31 cellular contexts compared by ENCODE assay signal in the genomic region with DNA sequence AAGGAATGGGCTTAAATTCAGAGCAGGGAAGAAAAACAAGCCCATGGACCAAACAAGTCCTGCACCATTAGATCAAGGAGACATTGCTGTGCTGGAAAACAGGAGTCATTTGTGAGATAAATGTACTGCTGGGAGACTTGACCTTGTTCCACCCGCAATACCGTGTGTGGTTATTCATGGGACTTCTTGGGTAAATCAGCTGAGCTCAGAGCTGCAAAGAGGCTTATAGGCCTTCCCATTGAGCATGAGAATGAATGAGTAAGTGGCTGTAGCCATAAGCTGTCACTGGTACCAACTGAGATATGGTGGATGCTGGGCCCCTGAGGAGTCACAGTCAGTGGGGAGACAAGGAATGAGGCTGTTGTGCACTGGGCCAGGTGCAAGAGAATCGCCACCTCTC. TPM values are rescaled to one million over a fixed set of nuclear protein-coding genes. Genes with fewer than 3 reads are reported as not detected.
"Had no signal": no experiment of that assay in that cellular context is flagged by ENCODE, and none has a peak within 500 bp of the region (broad histone marks: within the 10 kb centered on the region; RNA-seq: fewer than 3 reads in every experiment).

No MANE protein-coding gene starts in this region.

- ATAC-seq: left colon; left lung; lower lobe of right lung; natural killer cell; psoas muscle; right cardiac atrium; sciatic nerve; stimulated activated naive B cell treated with anti-CD40 and anti-IgM and Interleukin-4, amounts not matched to agents 10 μg/mL and 1 μg/mL and 100 μg/mL, for 72 hours; upper lobe of right lung had no signal

- H3K27ac ChIP-seq: left lung, lower lobe of right lung, neural progenitor cell, neutrophil, parathyroid adenoma, psoas muscle, skin epidermis, suprapubic skin, thoracic aorta, tibial artery, upper lobe of right lung had no signal

- H3K36me3 Mint-ChIP-seq: immature natural killer cell; mesothelial cell of epicardium; naive B cell; natural killer cell; neural progenitor cell; stimulated activated naive B cell treated with anti-CD40 and anti-IgM and Interleukin-4, amounts not matched to agents 10 μg/mL and 1 μg/mL and 100 μg/mL, for 72 hours had no signal

- H3K36me3 ChIP-seq: left lung, lower lobe of right lung, neural progenitor cell, neutrophil, suprapubic skin, thoracic aorta, tibial artery, upper lobe of right lung had no signal

- H3K27ac Mint-ChIP-seq: immature natural killer cell; mesothelial cell of epicardium; nephron progenitor cell; neural progenitor cell; stimulated activated naive B cell treated with anti-CD40 and anti-IgM and Interleukin-4, amounts not matched to agents 10 μg/mL and 1 μg/mL and 100 μg/mL, for 72 hours; stimulated activated naive CD8-positive, alpha-beta T cell treated with anti-CD3 and anti-CD28 coated beads, Interleukin-15, Interleukin-2, amounts not matched to agents 100 ng/mL and 50 ng/mL, for 24 hours had no signal

- H3K27me3 ChIP-seq: upper lobe of right lung had no signal

- DNase-seq: hypothalamus; immature natural killer cell; kidney; left colon; left lung; lower lobe of right lung; mammary epithelial cell; mesendoderm; naive B cell; natural killer cell; nephron progenitor cell; occipital lobe; psoas muscle; right cardiac atrium; stimulated activated CD4-positive, alpha-beta T cell treated with anti-CD3 and anti-CD28 coated beads, Interleukin-12 subunit alpha, Interleukin-12 subunit beta, amount 100 ng/mL, for 4 hours; stimulated activated CD4-positive, alpha-beta T cell treated with anti-CD3 and anti-CD28 coated beads, Interleukin-15, amount 100 ng/mL, for 24 hours; stimulated activated CD4-positive, alpha-beta T cell treated with anti-CD3 and anti-CD28 coated beads, Interleukin-2, amount 100 ng/mL, for 24 hours; stimulated activated CD4-positive, alpha-beta T cell treated with anti-CD3 and anti-CD28 coated beads, Interleukin-4, amount 100 ng/mL, for 1 hour; stimulated activated naive B cell treated with anti-CD40 and anti-IgM and Interleukin-4, amounts not matched to agents 10 μg/mL and 1 μg/mL and 100 μg/mL, for 72 hours; tibial artery; trophoblast cell; upper lobe of right lung had no signal

- H3K9ac ChIP-seq: neural progenitor cell, parathyroid adenoma had no signal

- H3K4me2 ChIP-seq: neural progenitor cell had no signal

- H3K4me3 ChIP-seq: left lung, lower lobe of right lung, neural progenitor cell, psoas muscle, skin epidermis, suprapubic skin, thoracic aorta, tibial artery, upper lobe of right lung had no signal

- H3K4me3 Mint-ChIP-seq: immature natural killer cell; mesothelial cell of epicardium; naive B cell; natural killer cell; nephron progenitor cell; neural progenitor cell; stimulated activated naive B cell treated with anti-CD40 and anti-IgM and Interleukin-4, amounts not matched to agents 10 μg/mL and 1 μg/mL and 100 μg/mL, for 72 hours; stimulated activated naive CD8-positive, alpha-beta T cell treated with anti-CD3 and anti-CD28 coated beads, Interleukin-15, Interleukin-2, amounts not matched to agents 100 ng/mL and 50 ng/mL, for 24 hours had no signal

- H3K9me3 ChIP-seq: left lung, lower lobe of right lung, neutrophil, suprapubic skin, thoracic aorta, upper lobe of right lung had no signal

- H3K4me1 ChIP-seq: parathyroid adenoma, psoas muscle had no signal

- H2AFZ ChIP-seq: neural progenitor cell, parathyroid adenoma had no signal

- H3K9me3 Mint-ChIP-seq: immature natural killer cell, natural killer cell had no signal

RNA-seq across cellular contexts. Expression of a gene that starts 2.3 kb away (rescaled TPM):
- total RNA-seq: mammary epithelial cell had no signal

RNA-seq across cellular contexts. Expression of a gene that starts 29.7 kb away (rescaled TPM):
- polyA plus RNA-seq: immature natural killer cell had no signal
